12 cellular contexts compared by ENCODE assay signal in the genomic region with DNA sequence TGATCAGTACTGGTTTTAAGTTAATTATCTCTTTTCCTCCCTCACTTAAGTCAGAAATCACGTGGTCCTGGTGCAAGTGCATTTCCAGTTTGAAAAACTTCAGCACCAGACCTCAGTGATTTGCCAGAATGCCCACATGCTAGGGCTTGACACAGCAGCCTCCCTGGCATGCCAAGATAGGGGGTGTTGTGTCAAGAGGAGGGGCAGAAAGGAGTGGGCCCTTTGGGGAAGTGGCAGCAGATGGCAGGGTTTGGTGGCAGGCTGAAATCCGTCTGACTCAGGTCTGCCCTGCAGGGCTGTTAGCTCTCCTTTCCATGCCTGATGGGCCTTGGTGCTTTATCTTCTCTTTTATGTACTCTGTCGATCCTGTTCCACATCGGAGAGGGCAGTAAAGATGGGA. TPM values are rescaled to one million over a fixed set of nuclear protein-coding genes. Genes with fewer than 3 reads are reported as not detected.
A peak's percentile ranks its signal among the peaks of the same experiment; 100 is the strongest.
DNase-seq lines count a peak whose midpoint lies in the region; ATAC-seq and TF ChIP-seq lines count a peak whose summit lies in the region.
"Had no signal": no experiment of that assay in that cellular context is flagged by ENCODE, and none has a peak within 500 bp of the region (broad histone marks: within the 10 kb centered on the region; RNA-seq: fewer than 3 reads in every experiment).

No MANE protein-coding gene starts in this region.

- no peaks in the 10 kb centered on the region for H3K9me3 ChIP-seq in SK-N-SH
- H3K9me3 ChIP-seq in parathyroid adenoma (ENCODE audit: control insufficient read depth, low read length) = no peaks in the 10 kb centered on the region
- H3K9me3 ChIP-seq: upper lobe of left lung had no signal

- TF ChIP-seq RAD21 in SK-N-SH (IDR thresholded peaks at IDR 0.05; ENCODE audit: low read length) = no peak

- H3F3A ChIP-seq in SK-N-SH (replicated peaks; ENCODE audit: insufficient read depth) = no peaks in the 10 kb centered on the region

- H3K27me3 ChIP-seq in SK-N-SH (ENCODE audit: insufficient read depth) = no peaks in the 10 kb centered on the region
- H3K27me3 ChIP-seq in parathyroid adenoma (ENCODE audit: control insufficient read depth, insufficient read depth, low read length) = no peaks in the 10 kb centered on the region
- H3K27me3 ChIP-seq: upper lobe of left lung had no signal

- POLR2A ChIA-PET in SK-N-SH (lab: Yijun Ruan, JAX) = no interaction called here

- no peak overlapping the region for H3K27ac ChIP-seq in SK-N-SH (ENCODE audit: low read depth in 2 of 2, low read length in 1 of 2)
- peak overlapping the region; percentile 4 for H3K27ac ChIP-seq in angular gyrus (ENCODE audit: low read depth, low read length)
- peak overlapping the region; percentile 24 for H3K27ac ChIP-seq in parathyroid adenoma

- H3K79me2 ChIP-seq in SK-N-SH (ENCODE audit: insufficient read depth) (no peaks in the 10 kb centered on the region), parathyroid adenoma (peaks cover 70% of the 10 kb centered on the region)

- ATAC-seq in SK-N-SH treated with all-trans-retinoic acid at 6 μM for 48 hours = no peak

- H3K4me2 ChIP-seq in SK-N-SH (no peak overlapping the region), parathyroid adenoma (ENCODE audit: low read length) (no peak overlapping the region)

- H3K36me3 ChIP-seq in SK-N-SH (replicated peaks in 1 of 2; ENCODE audit: control insufficient read depth in 1 of 2, insufficient read depth in 2 of 2, low read length in 1 of 2) (no peaks in the 10 kb centered on the region), parathyroid adenoma (ENCODE audit: control insufficient read depth, insufficient read depth, low read length) (no peaks in the 10 kb centered on the region)
- H3K36me3 ChIP-seq: upper lobe of left lung had no signal

- H3K4me1 ChIP-seq in SK-N-SH (ENCODE audit: control insufficient read depth in 1 of 2, insufficient read depth in 2 of 2, low read depth in 1 of 2, low read length in 1 of 2) (peaks cover 0 to 7% of the 10 kb centered on the region in 2 experiments; a peak in 1 of 4 replicates), parathyroid adenoma (peaks cover 17% of the 10 kb centered on the region)

- H3K4me3 ChIP-seq in SK-N-SH (ENCODE audit: low read depth in 2 of 2, low read length in 1 of 2) (no peak overlapping the region), parathyroid adenoma (ENCODE audit: low read depth, low read length) (no peak overlapping the region)
- H3K4me3 ChIP-seq: upper lobe of left lung had no signal

- CTCF ChIA-PET in SK-N-SH (lab: Yijun Ruan, JAX) = no interaction called here

- H2AFZ ChIP-seq in SK-N-SH (ENCODE audit: low read depth) = no peak overlapping the region
- no peak overlapping the region for H2AFZ ChIP-seq in parathyroid adenoma

- H3K9me2 ChIP-seq in SK-N-SH = no peaks in the 10 kb centered on the region

- H3K9ac ChIP-seq in SK-N-SH (no peak overlapping the region), parathyroid adenoma (no peak overlapping the region)

- DNase-seq in SK-N-SH (peak; percentile 27), NCI-H2171 (lab: John Stamatoyannopoulos, UW) (peak; percentile 32), EL (no peak), NCI-H1092 treated with DMSO at 0.1 percent for 48 hours (lab: John Stamatoyannopoulos, UW) (no peak), NCI-H748 treated with DMSO at 0.1 percent for 48 hours (lab: John Stamatoyannopoulos, UW) (no peak)
- DNase-seq: 8988T; naive thymus-derived CD8-positive, alpha-beta T cell; stimulated activated CD4-positive, alpha-beta T cell treated with anti-CD3 and anti-CD28 coated beads, Interleukin-4, amount 100 ng/mL, for 24 hours had no signal

- no peak for TF ChIP-seq EP300 in SK-N-SH (IDR thresholded peaks at IDR 0.05; ENCODE audit: borderline replicate concordance in 1 of 2, low read depth in 1 of 2, low read length in 1 of 2)

- no peaks in the 10 kb centered on the region for H4K20me1 ChIP-seq in SK-N-SH (ENCODE audit: insufficient read depth)

- 82% methylated on average over 4 of the region's 4 CpGs for WGBS in SK-N-SH (ENCODE audit: low lambda C conversion rate)

- TF ChIP-seq CTCF in SK-N-SH (IDR thresholded peaks at IDR 0.05) (no peak), parathyroid adenoma (IDR thresholded peaks at IDR 0.05) (no peak)

TF ChIP-seq in SK-N-SH, 30 proteins besides CTCF, POLR2A, EP300 and RAD21:
- TF ChIP-seq GATA2 (CRISPR knock-in tag; IDR thresholded peaks at IDR 0.05) = no peak
- TF ChIP-seq YY1 (IDR thresholded peaks at IDR 0.05; ENCODE audit: low read depth) = no peak
- TF ChIP-seq SMC3 (IDR thresholded peaks at IDR 0.05; ENCODE audit: low read depth, low read length) = no peak
- TF ChIP-seq RXRA (IDR thresholded peaks at IDR 0.05; ENCODE audit: borderline replicate concordance, low read depth) = no peak
- no peak for TF ChIP-seq RCOR1 (IDR thresholded peaks at IDR 0.05; ENCODE audit: low read length)
- TF ChIP-seq SIN3A (IDR thresholded peaks at IDR 0.05; ENCODE audit: borderline replicate concordance, low read depth, low read length) = no peak
- TF ChIP-seq NFIC (IDR thresholded peaks at IDR 0.05; ENCODE audit: borderline replicate concordance) = no peak
- TF ChIP-seq EZH2phosphoT487 (IDR thresholded peaks at IDR 0.05; ENCODE audit: borderline replicate concordance, low read depth) = no peak
- TF ChIP-seq FOSL2 (IDR thresholded peaks at IDR 0.05; ENCODE audit: borderline replicate concordance, low read depth) = no peak
- no peak for TF ChIP-seq FOXM1 (IDR thresholded peaks at IDR 0.05; ENCODE audit: low read depth)
- TF ChIP-seq, protein P1, sequence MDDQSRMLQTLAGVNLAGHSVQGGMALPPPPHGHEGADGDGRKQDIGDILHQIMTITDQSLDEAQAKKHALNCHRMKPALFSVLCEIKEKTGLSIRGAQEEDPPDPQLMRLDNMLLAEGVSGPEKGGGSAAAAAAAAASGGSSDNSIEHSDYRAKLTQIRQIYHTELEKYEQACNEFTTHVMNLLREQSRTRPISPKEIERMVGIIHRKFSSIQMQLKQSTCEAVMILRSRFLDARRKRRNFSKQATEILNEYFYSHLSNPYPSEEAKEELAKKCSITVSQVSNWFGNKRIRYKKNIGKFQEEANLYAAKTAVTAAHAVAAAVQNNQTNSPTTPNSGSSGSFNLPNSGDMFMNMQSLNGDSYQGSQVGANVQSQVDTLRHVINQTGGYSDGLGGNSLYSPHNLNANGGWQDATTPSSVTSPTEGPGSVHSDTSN (IDR thresholded peaks at IDR 0.05) = no peak
TF ChIP-seq in SK-N-SH: peak in this region for 0.

TF ChIP-seq in SK-N-SH treated with all-trans-retinoic acid at 6 μM for 48 hours, 23 proteins besides CTCF, POLR2A, EP300 and RAD21 (continues in another document):
- TF ChIP-seq, protein P2, sequence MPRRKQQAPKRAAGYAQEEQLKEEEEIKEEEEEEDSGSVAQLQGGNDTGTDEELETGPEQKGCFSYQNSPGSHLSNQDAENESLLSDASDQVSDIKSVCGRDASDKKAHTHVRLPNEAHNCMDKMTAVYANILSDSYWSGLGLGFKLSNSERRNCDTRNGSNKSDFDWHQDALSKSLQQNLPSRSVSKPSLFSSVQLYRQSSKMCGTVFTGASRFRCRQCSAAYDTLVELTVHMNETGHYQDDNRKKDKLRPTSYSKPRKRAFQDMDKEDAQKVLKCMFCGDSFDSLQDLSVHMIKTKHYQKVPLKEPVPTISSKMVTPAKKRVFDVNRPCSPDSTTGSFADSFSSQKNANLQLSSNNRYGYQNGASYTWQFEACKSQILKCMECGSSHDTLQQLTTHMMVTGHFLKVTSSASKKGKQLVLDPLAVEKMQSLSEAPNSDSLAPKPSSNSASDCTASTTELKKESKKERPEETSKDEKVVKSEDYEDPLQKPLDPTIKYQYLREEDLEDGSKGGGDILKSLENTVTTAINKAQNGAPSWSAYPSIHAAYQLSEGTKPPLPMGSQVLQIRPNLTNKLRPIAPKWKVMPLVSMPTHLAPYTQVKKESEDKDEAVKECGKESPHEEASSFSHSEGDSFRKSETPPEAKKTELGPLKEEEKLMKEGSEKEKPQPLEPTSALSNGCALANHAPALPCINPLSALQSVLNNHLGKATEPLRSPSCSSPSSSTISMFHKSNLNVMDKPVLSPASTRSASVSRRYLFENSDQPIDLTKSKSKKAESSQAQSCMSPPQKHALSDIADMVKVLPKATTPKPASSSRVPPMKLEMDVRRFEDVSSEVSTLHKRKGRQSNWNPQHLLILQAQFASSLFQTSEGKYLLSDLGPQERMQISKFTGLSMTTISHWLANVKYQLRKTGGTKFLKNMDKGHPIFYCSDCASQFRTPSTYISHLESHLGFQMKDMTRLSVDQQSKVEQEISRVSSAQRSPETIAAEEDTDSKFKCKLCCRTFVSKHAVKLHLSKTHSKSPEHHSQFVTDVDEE (CRISPR knock-in tag; IDR thresholded peaks at IDR 0.05) = no peak
- TF ChIP-seq PPARA (CRISPR knock-in tag; IDR thresholded peaks at IDR 0.05; ENCODE audit: borderline replicate concordance) (no peak), RARB (CRISPR knock-in tag; IDR thresholded peaks at IDR 0.05) (no peak), BACH2 (CRISPR knock-in tag; IDR thresholded peaks at IDR 0.05; ENCODE audit: borderline replicate concordance) (no peak), ZFP30 (CRISPR knock-in tag; IDR thresholded peaks at IDR 0.05) (no peak), OSR1 (CRISPR knock-in tag; IDR thresholded peaks at IDR 0.05) (no peak), TOX (CRISPR knock-in tag; IDR thresholded peaks at IDR 0.05; ENCODE audit: borderline replicate concordance) (no peak), ZNF70 (CRISPR knock-in tag; IDR thresholded peaks at IDR 0.05) (no peak), ESRRG (CRISPR knock-in tag; IDR thresholded peaks at IDR 0.05) (no peak), TCF4 (CRISPR knock-in tag; IDR thresholded peaks at IDR 0.05; ENCODE audit: borderline replicate concordance) (no peak), ZFP3 (CRISPR knock-in tag; IDR thresholded peaks at IDR 0.05) (no peak), ARNTL (CRISPR knock-in tag; IDR thresholded peaks at IDR 0.05; ENCODE audit: borderline replicate concordance, low read depth) (no peak), ZNF8 (CRISPR knock-in tag; IDR thresholded peaks at IDR 0.05) (no peak), CSDC2 (CRISPR knock-in tag; IDR thresholded peaks at IDR 0.05) (no peak)

RNA-seq across cellular contexts. Expression of a gene that starts 23.4 kb away (rescaled TPM):
- 8.4 and 9.3 TPM in 2 replicates for polyA plus RNA-seq in SK-N-SH (2012; rRNA removed)
- 9.5 and 9.8 TPM in 2 replicates for polyA plus RNA-seq in SK-N-SH (2012; cell fraction: cytosol; rRNA removed)
- polyA plus RNA-seq in SK-N-SH (2012; cell fraction: nucleus; rRNA removed) = 6.1 and 9.6 TPM in 2 replicates

RNA-seq across cellular contexts. Expression of a gene that starts 49.7 kb away (rescaled TPM):
- 3.0 and 5.2 TPM in 2 replicates for polyA plus RNA-seq in SK-N-SH (2012; rRNA removed)
- polyA plus RNA-seq in SK-N-SH (2012; cell fraction: cytosol; rRNA removed) = 5.1 and 6.3 TPM in 2 replicates
- 3.1 and 3.7 TPM in 2 replicates for polyA plus RNA-seq in SK-N-SH (2012; cell fraction: nucleus; rRNA removed)

RNA-seq across cellular contexts. Expression of a gene that starts 50.0 kb away (rescaled TPM):
- 8.3 and 9.7 TPM in 2 replicates for polyA plus RNA-seq in SK-N-SH (2012; rRNA removed)
- polyA plus RNA-seq in SK-N-SH (2012; cell fraction: cytosol; rRNA removed) = 9.5 and 11.4 TPM in 2 replicates
- 5.6 and 9.6 TPM in 2 replicates for polyA plus RNA-seq in SK-N-SH (2012; cell fraction: nucleus; rRNA removed)

Comparison
In these comparisons a context has a peak if more than half of its experiments do, and no peak if none do; other contexts are left out.
1. DNase-seq: peak in SK-N-SH (single experiment) and NCI-H2171 (single experiment); none in EL (single experiment), NCI-H1092 treated with DMSO at 0.1 percent for 48 hours (single experiment) and NCI-H748 treated with DMSO at 0.1 percent for 48 hours (single experiment).
2. H3K27ac ChIP-seq: peak in angular gyrus (single experiment) and parathyroid adenoma (single experiment); none in SK-N-SH (0 of 2).